20 cellular contexts compared by ENCODE assay signal in genomic region chr12:51413149-51413548, GRCh38. TPM values are rescaled to one million over a fixed set of nuclear protein-coding genes. Genes with fewer than 3 reads are reported as not detected.
DNase-seq lines count a peak whose midpoint lies in the region; ATAC-seq, FAIRE-seq and TF ChIP-seq lines count a peak whose summit lies in the region.
"Had no signal": no experiment of that assay in that cellular context is flagged by ENCODE, and none has a peak within 500 bp of the region (broad histone marks: within the 10 kb centered on the region; RNA-seq: fewer than 3 reads in every experiment).

No MANE protein-coding gene starts in this region.

- H3F3A ChIP-seq in PC-3 (ENCODE audit: low read length, unreplicated experiment): no peaks in the 10 kb centered on the region

- H3K4me3 Mint-ChIP-seq in memory B cell (no peak overlapping the region), natural killer cell (no peak overlapping the region)
- H3K4me3 Mint-ChIP-seq: CD4-positive, alpha-beta memory T cell had no signal

- TF ChIP-seq CTCF in HEK293 (tag by site-specific recombination; IDR thresholded peaks at IDR 0.05): no peak
- TF ChIP-seq CTCF in PC-3 (conservative IDR thresholded peaks at IDR 0.05; ENCODE audit: low read depth, low read length): no peak
- no peak for TF ChIP-seq CTCF in natural killer cell (IDR thresholded peaks at IDR 0.05)

- H3K4me1 ChIP-seq in HEK293 (ENCODE audit: control insufficient read depth, insufficient read depth, low read length) (no peaks in the 10 kb centered on the region), PC-3 (ENCODE audit: insufficient read depth, low read length) (peaks cover 21% of the 10 kb centered on the region), small intestine (ENCODE audit: control insufficient read depth in 2 of 2, insufficient read depth in 1 of 2, low read depth in 1 of 2, low read length in 1 of 2) (no peaks in the 10 kb centered on the region)

- no peaks in the 10 kb centered on the region for H3K9me2 ChIP-seq in PC-3 (replicated peaks; ENCODE audit: low read length)

- H3K4me1 Mint-ChIP-seq in memory B cell (peaks cover 12% of the 10 kb centered on the region), natural killer cell (peaks cover 0 to 11% of the 10 kb centered on the region in 2 donors)
- H3K4me1 Mint-ChIP-seq: CD4-positive, alpha-beta memory T cell had no signal

- intact Hi-C loops in PC-3 (cut with micrococcal nuclease): no loop called here
- intact Hi-C loops in natural killer cell (cut with micrococcal nuclease): no loop called here

- H2AFZ ChIP-seq in PC-3 (ENCODE audit: low read length): no peak overlapping the region
- H2AFZ ChIP-seq: GM23248 had no signal

- H3K9ac ChIP-seq in PC-3 (ENCODE audit: low read length): no peak overlapping the region
- H3K9ac ChIP-seq: GM23248 had no signal

- H3K9me3 Mint-ChIP-seq in memory B cell (no peaks in the 10 kb centered on the region), natural killer cell (no peaks in the 10 kb centered on the region)
- H3K9me3 Mint-ChIP-seq: CD4-positive, alpha-beta memory T cell had no signal

- H3K4me2 ChIP-seq in PC-3 (ENCODE audit: low read length): peak overlapping the region; percentile 58

- H3K27me3 ChIP-seq in PC-3 (ENCODE audit: low read length): no peaks in the 10 kb centered on the region
- no peaks in the 10 kb centered on the region for H3K27me3 ChIP-seq in small intestine (ENCODE audit: control insufficient read depth in 2 of 2, insufficient read depth in 2 of 2, low read length in 2 of 2)

- peak; percentile 71 for FAIRE-seq in small intestine (lab: Jason Lieb, UNC)
- FAIRE-seq: GM12892, GM19239, H1 had no signal

- ATAC-seq in PC-3: peak; percentile 35; the same call in 1 of the 2 replicates
- ATAC-seq in memory B cell (ENCODE audit: low read depth): no peak
- ATAC-seq in activated CD4-positive, CD25-positive, alpha-beta regulatory T cell treated with anti-CD3 and anti-CD28 coated beads, Interleukin-2, amount 50 U/mL, for 24 hours: no peak
- no peak for ATAC-seq in natural killer cell

- H3K9me3 ChIP-seq in HEK293 (ENCODE audit: control insufficient read depth, insufficient read depth, low read depth, low read length): no peaks in the 10 kb centered on the region
- H3K9me3 ChIP-seq in PC-3 (ENCODE audit: low read length): no peaks in the 10 kb centered on the region
- H3K9me3 ChIP-seq in small intestine (ENCODE audit: control insufficient read depth, low read depth): no peaks in the 10 kb centered on the region

- DNase-seq in PC-3: no peak
- DNase-seq in memory B cell (ENCODE audit: low spot score in 2 of 2): no peak
- no peak for DNase-seq in small intestine
- no peak for DNase-seq in NCI-H1694 (lab: John Stamatoyannopoulos, UW)
- no peak for DNase-seq in natural killer cell
- no peak for DNase-seq in NCI-H226
- DNase-seq: C1 segment of cervical spinal cord; Calu3; CD4-positive, alpha-beta memory T cell; COR-L47; DMS53; DMS79 treated with DMSO at 0.1 percent for 48 hours; GM23248; H7; HCEC 1CT had no signal

- no TSS peak for BruUV-seq in PC-3 (replicated peaks; lab: Mats Ljungman, UMichigan)

- H3K79me2 ChIP-seq in PC-3 (ENCODE audit: low read length): no peaks in the 10 kb centered on the region

- H3K36me3 Mint-ChIP-seq in memory B cell (no peaks in the 10 kb centered on the region), natural killer cell (no peaks in the 10 kb centered on the region)
- H3K36me3 Mint-ChIP-seq: CD4-positive, alpha-beta memory T cell had no signal

- POLR2A ChIA-PET in HEK293 (lab: Yijun Ruan, JAX) (no interaction called here), PC-3 (lab: Charles Lee; ENCODE audit: unreplicated experiment) (no interaction called here)

- CTCF ChIA-PET in HEK293 (lab: Yijun Ruan, JAX) (interaction anchor here (1.4 kb wide), 1 partner anchor 9 kb away, joined by 5 read pairs; no protein-coding TSS in a partner anchor), PC-3 (lab: Charles Lee) (no interaction called here)

- H3K27me3 Mint-ChIP-seq in memory B cell: peaks cover 2% of the 10 kb centered on the region
- no peaks in the 10 kb centered on the region for H3K27me3 Mint-ChIP-seq in natural killer cell (ENCODE audit: low read depth in 2 of 2)
- H3K27me3 Mint-ChIP-seq: CD4-positive, alpha-beta memory T cell had no signal

- H3K27ac Mint-ChIP-seq in memory B cell: peak overlapping the region; percentile 22
- H3K27ac Mint-ChIP-seq in natural killer cell: no peak overlapping the region
- H3K27ac Mint-ChIP-seq: CD4-positive, alpha-beta memory T cell had no signal

- H3K27ac ChIP-seq in HEK293 (ENCODE audit: extremely low read depth, low read depth, low read length) (no peak overlapping the region), PC-3 (ENCODE audit: low read length) (no peak overlapping the region), small intestine (ENCODE audit: low read depth in 1 of 2, low read length in 1 of 2) (no peak overlapping the region)
- H3K27ac ChIP-seq: GM23248 had no signal

- H4K20me1 ChIP-seq in PC-3 (ENCODE audit: low read length): no peaks in the 10 kb centered on the region

- no peak overlapping the region for H3K4me3 ChIP-seq in HEK293 (ENCODE audit: low read depth, low read length)
- H3K4me3 ChIP-seq in PC-3 (ENCODE audit: low read length): no peak overlapping the region
- no peak overlapping the region for H3K4me3 ChIP-seq in small intestine (ENCODE audit: low read depth in 1 of 2, low read length in 2 of 2)
- H3K4me3 ChIP-seq: GM23248 had no signal

- H3K36me3 ChIP-seq in HEK293 (ENCODE audit: control insufficient read depth in 2 of 2, insufficient read depth in 1 of 2, low read length in 2 of 2) (no peaks in the 10 kb centered on the region; a peak in 1 of 3 replicates), PC-3 (ENCODE audit: low read depth, low read length) (no peaks in the 10 kb centered on the region), small intestine (ENCODE audit: control insufficient read depth in 2 of 2, insufficient read depth in 2 of 2, low read length in 2 of 2) (no peaks in the 10 kb centered on the region)

TF ChIP-seq in HEK293, 187 proteins besides CTCF, POLR2A, EP300 and RAD21:
- TF ChIP-seq SCRT1 (tag by site-specific recombination; IDR thresholded peaks at IDR 0.05; ENCODE audit: borderline replicate concordance): peak; percentile 83
- no peak for TF ChIP-seq ZNF280D (tag by site-specific recombination; IDR thresholded peaks at IDR 0.05)
- TF ChIP-seq ZNF549 (tag by site-specific recombination; IDR thresholded peaks at IDR 0.05): no peak
- no peak for TF ChIP-seq ZSCAN30 (tag by site-specific recombination; IDR thresholded peaks at IDR 0.05)
- no peak for TF ChIP-seq ZNF362 (tag by site-specific recombination; IDR thresholded peaks at IDR 0.05)
- TF ChIP-seq ZNF426 (tag by site-specific recombination; IDR thresholded peaks at IDR 0.05): no peak
- TF ChIP-seq SCRT2 (tag by site-specific recombination; IDR thresholded peaks at IDR 0.05): peak; percentile 93

RNA-seq across cellular contexts. Expression of gene SLC4A8, which starts 11.5 kb away (rescaled TPM):
- total RNA-seq in PC-3 (2014; rRNA removed) (3.3 and 4.2 TPM in 2 replicates), natural killer cell (10 to 100 TPM in 2 of 3 donors, 1 to 10 TPM in 1; 9.8 to 19.2 (median 13.6) TPM)
- polyA plus RNA-seq in small intestine: 1 to 10 TPM in 2 of 3 donors, under 1 TPM in 1; 0.43 to 2.5 (median 1.1) TPM

RNA-seq across cellular contexts. Expression of gene GALNT6, which starts 21.9 kb away (rescaled TPM):
- 93.4 and 101 TPM in 2 replicates for total RNA-seq in PC-3 (2014; rRNA removed)
- polyA plus RNA-seq in small intestine: 10 to 100 TPM in 2 of 3 donors, 1 to 10 TPM in 1; 8.4 to 45.2 (median 20.3) TPM
- total RNA-seq in natural killer cell: 10 to 100 TPM; 19.3 to 38.5 (median 33.9) TPM
